Comparison of ENCODE assay signal across 29 cellular contexts in the genomic region with DNA sequence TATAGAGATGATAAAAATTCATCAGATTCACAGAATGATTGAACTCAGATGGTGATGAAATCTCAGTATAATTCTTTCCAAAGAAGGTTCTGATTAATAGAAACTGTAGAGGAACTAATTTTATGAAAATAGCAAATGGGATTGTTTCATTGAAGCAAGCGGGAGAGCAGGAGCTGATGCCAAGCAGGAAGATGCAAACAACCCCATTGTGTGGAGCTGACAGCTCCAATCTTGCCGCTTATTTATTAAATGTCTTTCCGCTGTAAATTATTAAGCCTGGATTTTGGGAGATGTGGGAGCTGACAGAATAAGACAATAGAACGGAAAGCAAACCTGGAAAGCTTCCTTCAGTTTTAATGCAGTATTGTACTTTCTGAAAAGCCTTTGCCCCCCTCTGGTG. TPM values are rescaled to one million over a fixed set of nuclear protein-coding genes. Genes with fewer than 3 reads are reported as not detected.
"Had no signal": no experiment of that assay in that cellular context is flagged by ENCODE, and none has a peak within 500 bp of the region (broad histone marks: within the 10 kb centered on the region; RNA-seq: fewer than 3 reads in every experiment).

No MANE protein-coding gene starts in this region.

- H3K27ac ChIP-seq: foreskin keratinocyte, gastrocnemius medialis had no signal

- ATAC-seq: activated CD4-positive, alpha-beta T cell treated with anti-CD3 and anti-CD28 coated beads for 36 hours; activated CD8-positive, alpha-beta T cell treated with anti-CD3 and anti-CD28 coated beads, Interleukin-2, amount 10 ng/mL, durations not matched to agents 7 days and 5 days; activated T-cell treated with anti-CD3 and anti-CD28 coated beads, Interleukin-2, amount 50 U/mL, for 72 hours; esophagus mucosa; foreskin keratinocyte; gastrocnemius medialis; heart right ventricle; T-helper 17 cell had no signal

- H3K36me3 Mint-ChIP-seq: activated CD4-positive, alpha-beta memory T cell treated with anti-CD3 and anti-CD28 coated beads for 36 hours; activated naive CD8-positive, alpha-beta T cell had no signal

- H3K4me3 ChIP-seq: gastrocnemius medialis, heart right ventricle had no signal

- H3K36me3 ChIP-seq: gastrocnemius medialis, heart right ventricle had no signal

- H3K4me3 Mint-ChIP-seq: activated CD4-positive, alpha-beta memory T cell treated with anti-CD3 and anti-CD28 coated beads for 36 hours; activated CD4-positive, alpha-beta T cell treated with anti-CD3 and anti-CD28 coated beads for 36 hours; activated CD4-positive, alpha-beta T cell treated with anti-CD3 and anti-CD28 coated beads, Interleukin-2, amount 10 ng/mL, durations not matched to agents 24 days and 14 days; activated CD8-positive, alpha-beta T cell treated with anti-CD3 and anti-CD28 coated beads, Interleukin-2, amount 10 ng/mL, durations not matched to agents 7 days and 5 days; activated naive CD8-positive, alpha-beta T cell; activated T-cell treated with anti-CD3 and anti-CD28 coated beads, Interleukin-2, amount 50 U/mL, for 24 hours; activated T-cell treated with anti-CD3 and anti-CD28 coated beads, Interleukin-2, amount 50 U/mL, for 72 hours; T-helper 17 cell; T-helper 2 cell treated with Interferon-gamma antibody and Interleukin-4, amounts not matched to agents 5 μg/mL and 100 μg/mL, for 36 hours had no signal

- H3K9me3 Mint-ChIP-seq: activated CD4-positive, alpha-beta T cell treated with anti-CD3 and anti-CD28 coated beads, Interleukin-2, amount 10 ng/mL, durations not matched to agents 24 days and 14 days had no signal

- H3K4me1 Mint-ChIP-seq: activated CD4-positive, alpha-beta T cell treated with anti-CD3 and anti-CD28 coated beads, Interleukin-2, amount 10 ng/mL, durations not matched to agents 24 days and 14 days; T-helper 17 cell had no signal

- DNase-seq: activated CD4-positive, alpha-beta memory T cell treated with anti-CD3 and anti-CD28 coated beads for 36 hours; activated CD4-positive, alpha-beta T cell treated with anti-CD3 and anti-CD28 coated beads for 36 hours; activated CD4-positive, alpha-beta T cell treated with anti-CD3 and anti-CD28 coated beads, Interleukin-2, amount 10 ng/mL, durations not matched to agents 24 days and 14 days; activated CD4-positive, CD25-positive, alpha-beta regulatory T cell; activated CD4-positive, CD25-positive, alpha-beta regulatory T cell treated with anti-CD3 and anti-CD28 coated beads, Interleukin-2, amount 50 U/mL, for 72 hours; activated CD8-positive, alpha-beta memory T cell treated with anti-CD3 and anti-CD28 coated beads, Interleukin-2, amount 50 U/mL, for 48 hours; activated CD8-positive, alpha-beta T cell treated with anti-CD3 and anti-CD28 coated beads, Interleukin-2, amount 10 ng/mL, durations not matched to agents 7 days and 5 days; activated effector memory CD4-positive, alpha-beta T cell treated with Interleukin-2 at 50 U/mL for 16 hours; activated gamma-delta T cell treated with Interleukin-2 at 50 U/mL for 16 hours; activated naive CD4-positive, alpha-beta T cell treated with anti-CD3 and anti-CD28 coated beads, Interleukin-2, amount 50 U/mL, for 16 hours; activated naive CD4-positive, alpha-beta T cell treated with Interleukin-2 at 50 U/mL for 16 hours; activated T-cell treated with anti-CD3 and anti-CD28 coated beads for 4 hours; activated T-cell treated with anti-CD3 and anti-CD28 coated beads, Interleukin-2, amount 50 U/mL, for 24 hours; activated T-cell treated with anti-CD3 and anti-CD28 coated beads, Interleukin-2, amount 50 U/mL, for 72 hours; amniotic stem cell; anterior cingulate cortex; caudate nucleus; cortex of kidney; effector CD8-positive, alpha-beta T cell; foreskin keratinocyte; gastrocnemius medialis; heart right ventricle; T-helper 1 cell; T-helper 17 cell had no signal

- H3K27ac Mint-ChIP-seq: activated CD4-positive, alpha-beta memory T cell treated with anti-CD3 and anti-CD28 coated beads for 36 hours; activated CD4-positive, alpha-beta T cell treated with anti-CD3 and anti-CD28 coated beads for 36 hours; activated CD4-positive, alpha-beta T cell treated with anti-CD3 and anti-CD28 coated beads, Interleukin-2, amount 10 ng/mL, durations not matched to agents 24 days and 14 days; activated CD8-positive, alpha-beta T cell treated with anti-CD3 and anti-CD28 coated beads, Interleukin-2, amount 10 ng/mL, durations not matched to agents 7 days and 5 days; activated naive CD8-positive, alpha-beta T cell; activated T-cell treated with anti-CD3 and anti-CD28 coated beads, Interleukin-2, amount 50 U/mL, for 24 hours; activated T-cell treated with anti-CD3 and anti-CD28 coated beads, Interleukin-2, amount 50 U/mL, for 72 hours; T-helper 17 cell; T-helper 2 cell treated with Interferon-gamma antibody and Interleukin-4, amounts not matched to agents 5 μg/mL and 100 μg/mL, for 36 hours had no signal

- H3K9me3 ChIP-seq: gastrocnemius medialis, heart right ventricle had no signal

- H3K4me1 ChIP-seq: foreskin keratinocyte, gastrocnemius medialis, heart right ventricle had no signal

RNA-seq across cellular contexts. Expression of a gene that starts 47.1 kb away (rescaled TPM):
- total RNA-seq: activated CD4-positive, alpha-beta memory T cell treated with anti-CD3 and anti-CD28 coated beads for 36 hours; activated CD4-positive, alpha-beta T cell treated with anti-CD3 and anti-CD28 coated beads for 36 hours; activated CD4-positive, alpha-beta T cell treated with anti-CD3 and anti-CD28 coated beads, Interleukin-2, amount 10 ng/mL, durations not matched to agents 24 days and 14 days; activated CD8-positive, alpha-beta T cell treated with anti-CD3 and anti-CD28 coated beads, Interleukin-2, amount 10 ng/mL, durations not matched to agents 7 days and 5 days; activated T-cell treated with anti-CD3 and anti-CD28 coated beads, Interleukin-2, amount 50 U/mL, for 72 hours; dermis microvascular lymphatic vessel endothelial cell; epithelial cell of proximal tubule; T-helper 17 cell had no signal
